20 cellular contexts compared by ENCODE assay signal in the genomic region with DNA sequence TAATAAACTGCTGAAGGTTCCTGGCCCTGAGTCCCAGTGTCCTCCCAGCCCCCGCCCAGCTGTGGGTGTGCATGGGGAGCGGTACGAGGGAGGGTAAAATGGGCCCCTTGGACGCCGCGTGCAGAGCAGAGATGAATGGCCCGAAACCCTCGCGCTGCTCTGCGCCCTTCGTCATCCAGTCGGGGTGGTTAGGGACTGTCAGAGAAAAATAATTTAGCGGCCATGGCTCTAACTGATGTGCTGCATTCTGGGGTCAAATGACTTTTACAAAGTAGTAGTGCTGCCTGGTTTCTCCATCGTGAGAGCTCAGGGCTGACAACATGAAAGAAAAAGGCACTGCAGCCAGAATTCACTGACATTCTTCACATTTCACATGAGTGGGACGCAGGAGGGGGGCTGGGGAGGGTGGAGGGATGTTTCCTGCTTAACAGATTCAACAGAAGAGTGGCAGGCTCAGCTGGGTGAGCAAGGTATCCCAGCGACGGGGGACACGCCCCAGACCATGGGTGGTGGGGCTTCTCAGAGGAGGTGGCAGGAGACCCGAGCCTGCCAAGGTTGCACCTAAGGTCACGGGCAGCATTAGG.
DNase-seq lines count a peak whose midpoint lies in the region; ATAC-seq, FAIRE-seq and TF ChIP-seq lines count a peak whose summit lies in the region.
"Had no signal": no experiment of that assay in that cellular context is flagged by ENCODE, and none has a peak within 500 bp of the region (broad histone marks: within the 10 kb centered on the region; RNA-seq: fewer than 3 reads in every experiment).

No MANE protein-coding gene starts in this region.

- CTCF ChIA-PET in A673 (lab: Charles Lee): no interaction called here
- CTCF ChIA-PET in WTC11 (lab: Charles Lee): interaction anchor here (0.8 to 4.6 kb wide), 14 partner anchors 8 to 250 kb away, joined by 3 to 58 read pairs (median 3); no protein-coding TSS in a partner anchor

- H2BK5ac ChIP-seq in neuronal stem cell (ENCODE audit: low read length): no peak overlapping the region

- POLR2A ChIA-PET in A673 (lab: Charles Lee; ENCODE audit: low non-redundant PET) (no interaction called here), WTC11 (lab: Charles Lee) (no interaction called here)

- DNase-seq in A673 (ENCODE audit: low spot score) (peak; percentile 81), WTC11 (ENCODE audit: low spot score) (peak; percentile 53), iPS-NIHi11 (ENCODE audit: low spot score) (peak; percentile 44), neuronal stem cell (ENCODE audit: low spot score) (peak; percentile 23), frontal cortex (ENCODE audit: low spot score in 2 of 2) (no peak), SW480 (ENCODE audit: low spot score) (no peak), NCI-H2196 (lab: John Stamatoyannopoulos, UW; ENCODE audit: unreplicated experiment) (no peak), HK-2 (ENCODE audit: unreplicated experiment) (no peak)
- DNase-seq: activated gamma-delta T cell; COR-L47; effector CD4-positive, alpha-beta T cell; MG63; NCI-H2029; NCI-H69; SW 1271; WERI-Rb-1 had no signal

- H3K23ac ChIP-seq in neuronal stem cell (ENCODE audit: low read depth, low read length, poor library complexity): no peak overlapping the region

- no peak overlapping the region for H2BK12ac ChIP-seq in neuronal stem cell (ENCODE audit: low read length)

- no peak for FAIRE-seq in frontal cortex (lab: Jason Lieb, UNC)
- FAIRE-seq: RCC 7860 had no signal

- H2BK15ac ChIP-seq in neuronal stem cell (ENCODE audit: low read length): peak overlapping the region; percentile 51

- WGBS in neuronal stem cell (ENCODE audit: extremely low coverage in 2 of 2, insufficient read length in 2 of 2, insufficient replicate concordance in 1 of 2), 2 donors: no CpG with 5 or more reads among the region's 20 CpGs

- H3K4me3 ChIP-seq in A673 (ENCODE audit: low read depth, low read length, poor library complexity, severe bottlenecking) (no peak overlapping the region), neuronal stem cell (ENCODE audit: low read length in 2 of 2) (no peak overlapping the region)
- H3K4me3 ChIP-seq: ascending aorta, MG63 had no signal

- no peak overlapping the region for H4K91ac ChIP-seq in neuronal stem cell (ENCODE audit: low read depth, low read length, poor library complexity)

- no peak overlapping the region for H2BK120ac ChIP-seq in neuronal stem cell (ENCODE audit: low read depth, low read length)

- H3K27me3 ChIP-seq in A673 (replicated peaks; ENCODE audit: insufficient read depth, low read depth, low read length, poor library complexity) (peaks cover 18% of the 10 kb centered on the region), neuronal stem cell (ENCODE audit: control insufficient read depth in 3 of 3, insufficient read depth in 3 of 3, low read depth in 1 of 3, low read length in 3 of 3) (peaks cover 0 to 8% (median 0%) of the 10 kb centered on the region in 3 experiments)
- H3K27me3 ChIP-seq: ascending aorta, MG63 had no signal

- H3K27ac Mint-ChIP-seq in WTC11: no peak overlapping the region; the same call in 1 of the 2 replicates
- H3K27ac Mint-ChIP-seq: memory B cell had no signal

- ATAC-seq in WTC11: peak; percentile 30

- no peaks in the 10 kb centered on the region for H3K36me3 Mint-ChIP-seq in WTC11
- H3K36me3 Mint-ChIP-seq: memory B cell had no signal

- H3K36me3 ChIP-seq in A673 (ENCODE audit: insufficient read depth, low read length, poor library complexity, severe bottlenecking): no peaks in the 10 kb centered on the region
- H3K36me3 ChIP-seq in neuronal stem cell (replicated peaks in 1 of 2; ENCODE audit: control insufficient read depth in 2 of 2, insufficient read depth in 2 of 2, low read length in 2 of 2): no peaks in the 10 kb centered on the region
- H3K36me3 ChIP-seq: ascending aorta, MG63, WERI-Rb-1 had no signal

- H3K18ac ChIP-seq in neuronal stem cell (ENCODE audit: low read length): peak overlapping the region; percentile 89

- H3K4me1 Mint-ChIP-seq in WTC11: peaks cover 43% of the 10 kb centered on the region

- peak overlapping the region; percentile 81 for H2AK5ac ChIP-seq in neuronal stem cell (ENCODE audit: low read depth, low read length)

- H3K9me3 Mint-ChIP-seq in WTC11: no peaks in the 10 kb centered on the region
- H3K9me3 Mint-ChIP-seq: memory B cell had no signal

- no peaks in the 10 kb centered on the region for H3K79me1 ChIP-seq in neuronal stem cell (ENCODE audit: low read depth, low read length)

- no peak overlapping the region for H3K4me2 ChIP-seq in neuronal stem cell (ENCODE audit: insufficient read depth, low read length, poor library complexity, severe bottlenecking)

- peaks cover 13% of the 10 kb centered on the region for H3K4me1 ChIP-seq in A673 (ENCODE audit: insufficient read depth, low read length, poor library complexity, severe bottlenecking)
- H3K4me1 ChIP-seq in neuronal stem cell (ENCODE audit: control insufficient read depth in 2 of 2, insufficient read depth in 1 of 2, low read depth in 1 of 2, low read length in 2 of 2): peaks cover 2 to 10% of the 10 kb centered on the region in 2 donors
- H3K4me1 ChIP-seq: ascending aorta had no signal

- no peak overlapping the region for H3K9ac ChIP-seq in neuronal stem cell (ENCODE audit: low read depth, low read length, poor library complexity)
- H3K9ac ChIP-seq: parathyroid adenoma had no signal

- no peak overlapping the region for H4K8ac ChIP-seq in neuronal stem cell (ENCODE audit: low read depth, low read length)

- no peak overlapping the region for H3K4me3 Mint-ChIP-seq in WTC11
- H3K4me3 Mint-ChIP-seq: memory B cell had no signal

- no peak for TF ChIP-seq CTCF in A673 (conservative IDR thresholded peaks at IDR 0.05; ENCODE audit: low read depth, low read length)
- no peak for TF ChIP-seq CTCF in WTC11 (IDR thresholded peaks at IDR 0.05)

- H3K27ac ChIP-seq in A673 (ENCODE audit: low read depth, low read length, poor library complexity, severe bottlenecking) (peak overlapping the region; percentile 34), neuronal stem cell (replicated peaks; ENCODE audit: low read length) (no peak overlapping the region)
- H3K27ac ChIP-seq: ascending aorta, parathyroid adenoma, WERI-Rb-1 had no signal

- no peaks in the 10 kb centered on the region for H3K27me3 Mint-ChIP-seq in WTC11 (ENCODE audit: low read depth)

- H3K4ac ChIP-seq in neuronal stem cell (ENCODE audit: low read length): no peak overlapping the region

- H3K9me3 ChIP-seq in A673 (ENCODE audit: low read depth, low read length, poor library complexity, severe bottlenecking) (no peaks in the 10 kb centered on the region), neuronal stem cell (replicated peaks in 1 of 2; ENCODE audit: control insufficient read depth in 2 of 2, insufficient read depth in 1 of 2, low read depth in 1 of 2, low read length in 2 of 2) (peaks cover 0 to 2% of the 10 kb centered on the region in 2 donors)
- H3K9me3 ChIP-seq: ascending aorta, MG63 had no signal

- BruUV-seq in A673 (replicated peaks; lab: Mats Ljungman, UMichigan): no TSS peak

- H3K14ac ChIP-seq in neuronal stem cell (ENCODE audit: low read length): no peak overlapping the region

- H2AFZ ChIP-seq in neuronal stem cell (ENCODE audit: low read length): peak overlapping the region; percentile 81
- H2AFZ ChIP-seq: parathyroid adenoma had no signal

- intact Hi-C loops in A673 (cut with micrococcal nuclease; ENCODE audit: unreplicated experiment): no loop called here

TF ChIP-seq in WTC11, 78 proteins besides CTCF, POLR2A, EP300 and RAD21:
- no peak for TF ChIP-seq TP53 (CRISPR knock-in tag; IDR thresholded peaks at IDR 0.05)
- no peak for TF ChIP-seq ZNF396 (CRISPR knock-in tag; IDR thresholded peaks at IDR 0.05; ENCODE audit: borderline replicate concordance)
- no peak for TF ChIP-seq ETV6 (CRISPR knock-in tag; IDR thresholded peaks at IDR 0.05)
- TF ChIP-seq, protein P1, sequence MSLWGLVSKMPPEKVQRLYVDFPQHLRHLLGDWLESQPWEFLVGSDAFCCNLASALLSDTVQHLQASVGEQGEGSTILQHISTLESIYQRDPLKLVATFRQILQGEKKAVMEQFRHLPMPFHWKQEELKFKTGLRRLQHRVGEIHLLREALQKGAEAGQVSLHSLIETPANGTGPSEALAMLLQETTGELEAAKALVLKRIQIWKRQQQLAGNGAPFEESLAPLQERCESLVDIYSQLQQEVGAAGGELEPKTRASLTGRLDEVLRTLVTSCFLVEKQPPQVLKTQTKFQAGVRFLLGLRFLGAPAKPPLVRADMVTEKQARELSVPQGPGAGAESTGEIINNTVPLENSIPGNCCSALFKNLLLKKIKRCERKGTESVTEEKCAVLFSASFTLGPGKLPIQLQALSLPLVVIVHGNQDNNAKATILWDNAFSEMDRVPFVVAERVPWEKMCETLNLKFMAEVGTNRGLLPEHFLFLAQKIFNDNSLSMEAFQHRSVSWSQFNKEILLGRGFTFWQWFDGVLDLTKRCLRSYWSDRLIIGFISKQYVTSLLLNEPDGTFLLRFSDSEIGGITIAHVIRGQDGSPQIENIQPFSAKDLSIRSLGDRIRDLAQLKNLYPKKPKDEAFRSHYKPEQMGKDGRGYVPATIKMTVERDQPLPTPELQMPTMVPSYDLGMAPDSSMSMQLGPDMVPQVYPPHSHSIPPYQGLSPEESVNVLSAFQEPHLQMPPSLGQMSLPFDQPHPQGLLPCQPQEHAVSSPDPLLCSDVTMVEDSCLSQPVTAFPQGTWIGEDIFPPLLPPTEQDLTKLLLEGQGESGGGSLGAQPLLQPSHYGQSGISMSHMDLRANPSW (CRISPR knock-in tag; conservative IDR thresholded peaks at IDR 0.05; ENCODE audit: low read depth): no peak
- TF ChIP-seq, protein P2, sequence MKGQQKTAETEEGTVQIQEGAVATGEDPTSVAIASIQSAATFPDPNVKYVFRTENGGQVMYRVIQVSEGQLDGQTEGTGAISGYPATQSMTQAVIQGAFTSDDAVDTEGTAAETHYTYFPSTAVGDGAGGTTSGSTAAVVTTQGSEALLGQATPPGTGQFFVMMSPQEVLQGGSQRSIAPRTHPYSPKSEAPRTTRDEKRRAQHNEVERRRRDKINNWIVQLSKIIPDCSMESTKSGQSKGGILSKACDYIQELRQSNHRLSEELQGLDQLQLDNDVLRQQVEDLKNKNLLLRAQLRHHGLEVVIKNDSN (CRISPR knock-in tag; IDR thresholded peaks at IDR 0.05): no peak

Comparison
In these comparisons a context has a peak if more than half of its experiments do, and no peak if none do; other contexts are left out.
1. DNase-seq: peak in A673 (single experiment), WTC11 (single experiment), iPS-NIHi11 (single experiment) and neuronal stem cell (single experiment); none in frontal cortex (0 of 2), SW480 (single experiment), NCI-H2196 (single experiment) and HK-2 (single experiment).